In the genomic region with DNA sequence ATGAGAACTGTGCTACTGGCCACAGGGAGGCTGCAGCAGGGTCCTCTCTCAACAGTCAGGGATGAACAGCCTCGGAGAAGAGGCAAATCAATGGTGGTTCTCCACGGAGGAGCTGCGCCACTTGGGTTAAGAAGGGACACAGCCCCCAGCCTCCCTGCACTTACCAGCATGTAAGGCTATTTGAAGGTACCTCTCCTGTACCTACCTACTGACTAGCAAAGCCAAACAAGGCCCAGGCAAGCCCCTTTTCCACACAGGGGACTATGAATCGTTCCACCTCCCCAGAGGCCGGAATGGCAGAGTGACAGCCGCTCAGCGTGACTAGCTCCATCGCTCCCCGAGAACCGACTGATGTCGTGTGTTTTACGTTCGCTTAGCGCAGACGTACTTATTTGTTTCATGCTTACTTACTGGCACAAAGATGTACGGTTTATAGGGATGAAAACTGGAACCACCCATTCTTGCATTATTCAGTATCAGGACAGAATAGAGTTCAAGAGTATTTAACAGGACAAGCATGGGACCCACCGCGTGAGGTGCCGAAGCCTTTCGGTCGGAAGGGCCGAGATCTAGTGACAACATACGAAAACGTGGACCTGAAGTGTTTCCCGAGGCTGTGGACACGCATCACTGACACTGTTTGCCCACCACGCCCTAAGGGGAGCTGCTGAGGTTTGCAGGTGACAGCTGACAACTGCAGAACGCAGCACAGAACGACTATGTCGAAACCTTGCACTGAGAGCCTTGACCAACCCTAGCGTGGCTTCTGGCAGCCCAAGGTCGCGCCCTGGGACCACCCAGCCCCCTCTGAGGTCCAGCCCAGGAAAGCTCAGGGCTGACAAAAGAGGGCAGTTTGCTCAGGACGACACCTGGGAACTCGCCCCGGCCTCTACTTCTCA, we compare ENCODE assay signal across 8 cellular contexts. TPM values are rescaled to one million over a fixed set of nuclear protein-coding genes. Genes with fewer than 3 reads are reported as not detected.
A peak's percentile ranks its signal among the peaks of the same experiment; 100 is the strongest.
DNase-seq lines count a peak whose midpoint lies in the region; ATAC-seq, FAIRE-seq and TF ChIP-seq lines count a peak whose summit lies in the region.
"Had no signal": no experiment of that assay in that cellular context is flagged by ENCODE, and none has a peak within 500 bp of the region (broad histone marks: within the 10 kb centered on the region; RNA-seq: fewer than 3 reads in every experiment).

No MANE protein-coding gene starts in this region.

- no peaks in the 10 kb centered on the region for H4K20me1 ChIP-seq in GM23248 (ENCODE audit: insufficient read depth)

- H3K4me1 ChIP-seq in GM23248 (ENCODE audit: insufficient read depth) (peaks cover 7% of the 10 kb centered on the region), SJCRH30 (peaks cover 7% of the 10 kb centered on the region; the same call in 1 of the 2 replicates), foreskin keratinocyte (no peaks in the 10 kb centered on the region), skeletal muscle satellite cell (ENCODE audit: control insufficient read depth, insufficient read depth, low read length) (peaks cover 22% of the 10 kb centered on the region)

- in situ Hi-C loops in GM23248 (cut with MboI): no loop called here

- 44 to 45% methylated on average over 35 to 36 of the region's 36 CpGs for WGBS in GM23248 (ENCODE audit: low coverage in 1 of 2, low lambda C conversion rate in 2 of 2, missing lambda C conversion rate in 2 of 2), 2 experiments

- no peaks in the 10 kb centered on the region for H3K27me3 ChIP-seq in GM23248 (replicated peaks; ENCODE audit: insufficient read depth)
- H3K27me3 ChIP-seq in SJCRH30: no peaks in the 10 kb centered on the region
- no peaks in the 10 kb centered on the region for H3K27me3 ChIP-seq in foreskin keratinocyte
- no peaks in the 10 kb centered on the region for H3K27me3 ChIP-seq in skeletal muscle satellite cell (ENCODE audit: control insufficient read depth, insufficient read depth, low read length)

- no peak for ATAC-seq in foreskin keratinocyte

- H3K4me2 ChIP-seq in GM23248 (ENCODE audit: unreplicated experiment) (peak overlapping the region; percentile 94), skeletal muscle satellite cell (ENCODE audit: low read length) (peak overlapping the region; percentile 93)

- H3K9ac ChIP-seq in GM23248 (peak overlapping the region; percentile 88), skeletal muscle satellite cell (ENCODE audit: low read depth, low read length) (peak overlapping the region; percentile 87)

- H3F3A ChIP-seq in GM23248 (ENCODE audit: insufficient read depth): no peaks in the 10 kb centered on the region

- H3K4me3 ChIP-seq in GM23248: peak overlapping the region; percentile 91
- H3K4me3 ChIP-seq in SJCRH30: peak overlapping the region; percentile 91
- H3K4me3 ChIP-seq in skeletal muscle satellite cell (ENCODE audit: low read length): peak overlapping the region; percentile 80

- H3K79me2 ChIP-seq in GM23248 (ENCODE audit: insufficient read depth): peaks cover 60% of the 10 kb centered on the region

- FAIRE-seq in RCC 7860 (lab: Jason Lieb, UNC): no peak

- H3K27ac ChIP-seq in GM23248 (peak overlapping the region; percentile 17; the same call in 1 of the 2 replicates), SJCRH30 (no peak overlapping the region), foreskin keratinocyte (peak overlapping the region; percentile 38)

- H3K9me2 ChIP-seq in GM23248 (ENCODE audit: insufficient read depth): no peaks in the 10 kb centered on the region

- no peak for TF ChIP-seq CTCF in foreskin keratinocyte (conservative IDR thresholded peaks at IDR 0.05)

- H2AFZ ChIP-seq in GM23248: peak overlapping the region; percentile 56

- H3K36me3 ChIP-seq in GM23248 (ENCODE audit: low read depth): peaks cover 4% of the 10 kb centered on the region; the same call in 1 of the 2 replicates
- peaks cover 12% of the 10 kb centered on the region for H3K36me3 ChIP-seq in SJCRH30
- peaks cover 15% of the 10 kb centered on the region for H3K36me3 ChIP-seq in skeletal muscle satellite cell (ENCODE audit: insufficient read depth, low read length)

- DNase-seq in GM23248 (peak; percentile 30), SJCRH30 (no peak), foreskin keratinocyte (no peak), RCC 7860 (ENCODE audit: low spot score) (no peak), HPDE6-E6E7 (ENCODE audit: extremely low spot score) (no peak)
- no peak for DNase-seq in stimulated activated CD4-positive, alpha-beta T cell treated with anti-CD3 and anti-CD28 coated beads, Interleukin-2, amount 100 ng/mL, for 24 hours
- DNase-seq: NCI-H2227 treated with DMSO at 0.1 percent for 48 hours had no signal

- no peaks in the 10 kb centered on the region for H3K9me3 ChIP-seq in GM23248 (ENCODE audit: low read depth)
- H3K9me3 ChIP-seq in SJCRH30 (replicated peaks): no peaks in the 10 kb centered on the region
- H3K9me3 ChIP-seq in skeletal muscle satellite cell (replicated peaks; ENCODE audit: low read length): no peaks in the 10 kb centered on the region

RNA-seq across cellular contexts. Expression of a gene that starts 1.0 kb away (rescaled TPM):
- 16.1 and 24.4 TPM in 2 replicates for total RNA-seq in GM23248 (2014; rRNA removed; shearing (Covaris generic))
- polyA plus RNA-seq in GM23248 (2016; fragmentation: Nextera tagmentation; extraction: Ambion mirVana) (2.2 and 2.7 TPM in 2 replicates), foreskin keratinocyte (14.1 and 14.5 TPM in 2 replicates)
- total RNA-seq in SJCRH30 (2014; rRNA removed; shearing (Covaris generic)): 21.5 and 29.3 TPM in 2 replicates
- 14.4 and 16.7 TPM in 2 replicates for total RNA-seq in foreskin keratinocyte
- 11.7 and 17.5 TPM in 2 replicates for total RNA-seq in skeletal muscle satellite cell (2012; rRNA removed)

RNA-seq across cellular contexts. Expression of a gene that starts 1.3 kb away (rescaled TPM):
- 17.2 and 53.1 TPM in 2 replicates for total RNA-seq in GM23248 (2014; rRNA removed; shearing (Covaris generic))
- polyA plus RNA-seq in GM23248 (2016; fragmentation: Nextera tagmentation; extraction: Ambion mirVana) (134 and 136 TPM in 2 replicates), foreskin keratinocyte (172 and 212 TPM in 2 replicates)
- total RNA-seq in SJCRH30 (2014; rRNA removed; shearing (Covaris generic)): 129 and 132 TPM in 2 replicates
- 144 and 194 TPM in 2 replicates for total RNA-seq in foreskin keratinocyte
- total RNA-seq in skeletal muscle satellite cell (2012; rRNA removed): 28.4 and 34.3 TPM in 2 replicates

RNA-seq across cellular contexts. Expression of a gene that starts 15.1 kb away (rescaled TPM):
- 8.0 and 14.2 TPM in 2 replicates for total RNA-seq in GM23248 (2014; rRNA removed; shearing (Covaris generic))
- polyA plus RNA-seq in GM23248 (2016; fragmentation: Nextera tagmentation; extraction: Ambion mirVana): 5.6 and 6.1 TPM in 2 replicates
- total RNA-seq in SJCRH30 (2014; rRNA removed; shearing (Covaris generic)): 31.5 and 33.0 TPM in 2 replicates
- total RNA-seq in foreskin keratinocyte: 10.9 and 12.1 TPM in 2 replicates
- 10.8 and 13.2 TPM in 2 replicates for polyA plus RNA-seq in foreskin keratinocyte
- total RNA-seq in skeletal muscle satellite cell (2012; rRNA removed): 8.5 and 9.4 TPM in 2 replicates

RNA-seq across cellular contexts. Expression of a gene that starts 57.3 kb away (rescaled TPM):
- 133 and 137 TPM in 2 replicates for total RNA-seq in GM23248 (2014; rRNA removed; shearing (Covaris generic))
- polyA plus RNA-seq in GM23248 (2016; fragmentation: Nextera tagmentation; extraction: Ambion mirVana) (58.6 and 61.8 TPM in 2 replicates), foreskin keratinocyte (35.3 and 38.3 TPM in 2 replicates)
- 97.0 and 99.8 TPM in 2 replicates for total RNA-seq in SJCRH30 (2014; rRNA removed; shearing (Covaris generic))
- total RNA-seq in foreskin keratinocyte: 36.6 and 41.3 TPM in 2 replicates
- 46.7 and 58.1 TPM in 2 replicates for total RNA-seq in skeletal muscle satellite cell (2012; rRNA removed)
